ENCODE assay signal across 23 cellular contexts in genomic region chr6:6152060-6152459, GRCh38.
A peak's percentile ranks its signal among the peaks of the same experiment; 100 is the strongest.
DNase-seq lines count a peak whose midpoint lies in the region; ATAC-seq, FAIRE-seq and TF ChIP-seq lines count a peak whose summit lies in the region.
"Had no signal": no experiment of that assay in that cellular context is flagged by ENCODE, and none has a peak within 500 bp of the region (broad histone marks: within the 10 kb centered on the region; RNA-seq: fewer than 3 reads in every experiment).

No MANE protein-coding gene starts in this region.

- H2BK5ac ChIP-seq in neuronal stem cell (ENCODE audit: low read length) = no peak overlapping the region

- no peak overlapping the region for H2AK5ac ChIP-seq in neuronal stem cell (ENCODE audit: low read depth, low read length)

- no peak overlapping the region for H4K91ac ChIP-seq in neuronal stem cell (ENCODE audit: low read depth, low read length, poor library complexity)

- H3K27me3 ChIP-seq in liver (ENCODE audit: control insufficient read depth in 4 of 4, insufficient read depth in 4 of 4, low read length in 3 of 4) = no peaks in the 10 kb centered on the region
- no peaks in the 10 kb centered on the region; a peak in 1 of 5 replicates for H3K27me3 ChIP-seq in HepG2 (ENCODE audit: control insufficient read depth in 1 of 2, insufficient read depth in 2 of 2, low read length in 2 of 2)
- H3K27me3 ChIP-seq in right lobe of liver = no peaks in the 10 kb centered on the region
- H3K27me3 ChIP-seq in neuronal stem cell (ENCODE audit: control insufficient read depth in 3 of 3, insufficient read depth in 3 of 3, low read depth in 1 of 3, low read length in 3 of 3) = no peaks in the 10 kb centered on the region
- H3K27me3 ChIP-seq: BLaER1 had no signal

- TF ChIP-seq RAD21 in liver (IDR thresholded peaks at IDR 0.05) (peak in 1 of 2 donors; percentile 28), HepG2 (CRISPR knock-in tag; IDR thresholded peaks at IDR 0.05) (no peak)

- POLR2A ChIA-PET in HepG2 (lab: Yijun Ruan, JAX) = no interaction called here

- TF ChIP-seq POLR2A in HepG2 (IDR thresholded peaks at IDR 0.05; ENCODE audit: insufficient read depth in 1 of 2, low read depth in 2 of 2, low read length in 2 of 2) = no peak
- TF ChIP-seq POLR2A in right lobe of liver (IDR thresholded peaks at IDR 0.05) = no peak

- H2AFZ ChIP-seq in HepG2 (ENCODE audit: low read length) (no peak overlapping the region), neuronal stem cell (ENCODE audit: low read length) (no peak overlapping the region)
- H2AFZ ChIP-seq: GM23338 had no signal

- peaks cover 24% of the 10 kb centered on the region for H3K27me3 Mint-ChIP-seq in stimulated activated naive CD8-positive, alpha-beta T cell treated with anti-CD3 and anti-CD28 coated beads, Interleukin-15, amount 100 ng/mL, for 72 hours
- H3K27me3 Mint-ChIP-seq in glutamatergic neuron (ENCODE audit: unreplicated experiment) = no peaks in the 10 kb centered on the region

- H3K79me2 ChIP-seq in HepG2 (ENCODE audit: insufficient read depth, low read length) = no peaks in the 10 kb centered on the region

- TF ChIP-seq EP300 in HepG2 (IDR thresholded peaks at IDR 0.05; ENCODE audit: low read depth in 2 of 2, low read length in 2 of 2) (no peak), HepG2 (CRISPR knock-in tag; IDR thresholded peaks at IDR 0.05; ENCODE audit: borderline replicate concordance) (no peak)

- H3K9ac ChIP-seq in liver (ENCODE audit: low read depth in 1 of 2, low read length in 2 of 2) (no peak overlapping the region), HepG2 (ENCODE audit: insufficient read depth, low read depth, low read length) (no peak overlapping the region), neuronal stem cell (ENCODE audit: low read depth, low read length, poor library complexity) (no peak overlapping the region)
- H3K9ac ChIP-seq: BLaER1 had no signal

- no peak overlapping the region for H4K8ac ChIP-seq in neuronal stem cell (ENCODE audit: low read depth, low read length)

- H3K36me3 ChIP-seq in liver (ENCODE audit: control insufficient read depth in 4 of 4, insufficient read depth in 3 of 4, low read depth in 1 of 4, low read length in 3 of 4) (no peaks in the 10 kb centered on the region), HepG2 (replicated peaks in 1 of 2; ENCODE audit: control insufficient read depth in 1 of 2, insufficient read depth in 2 of 2, low read length in 2 of 2) (no peaks in the 10 kb centered on the region), right lobe of liver (no peaks in the 10 kb centered on the region), neuronal stem cell (replicated peaks in 1 of 2; ENCODE audit: control insufficient read depth in 2 of 2, insufficient read depth in 2 of 2, low read length in 2 of 2) (no peaks in the 10 kb centered on the region)
- H3K36me3 ChIP-seq: BLaER1 had no signal

- no peak overlapping the region for H3K27ac Mint-ChIP-seq in stimulated activated naive CD8-positive, alpha-beta T cell treated with anti-CD3 and anti-CD28 coated beads, Interleukin-15, amount 100 ng/mL, for 72 hours
- no peak overlapping the region for H3K27ac Mint-ChIP-seq in glutamatergic neuron (ENCODE audit: unreplicated experiment)
- H3K27ac Mint-ChIP-seq: CD14-positive monocyte; CD4-positive, alpha-beta memory T cell; GM23338 had no signal

- H4K20me1 ChIP-seq in HepG2 (ENCODE audit: insufficient read depth, low read length) = no peaks in the 10 kb centered on the region
- H4K20me1 ChIP-seq: BLaER1 had no signal

- H3K4me1 Mint-ChIP-seq in stimulated activated naive CD8-positive, alpha-beta T cell treated with anti-CD3 and anti-CD28 coated beads, Interleukin-15, amount 100 ng/mL, for 72 hours = no peaks in the 10 kb centered on the region
- H3K4me1 Mint-ChIP-seq in glutamatergic neuron (ENCODE audit: low read depth, unreplicated experiment) = no peaks in the 10 kb centered on the region
- H3K4me1 Mint-ChIP-seq: CD14-positive monocyte; CD4-positive, alpha-beta memory T cell had no signal

- H3K9me3 ChIP-seq in liver (ENCODE audit: control insufficient read depth in 4 of 4, low read length in 3 of 4) = no peaks in the 10 kb centered on the region
- no peaks in the 10 kb centered on the region for H3K9me3 ChIP-seq in HepG2 (ENCODE audit: low read length)
- no peaks in the 10 kb centered on the region for H3K9me3 ChIP-seq in right lobe of liver
- H3K9me3 ChIP-seq in neuronal stem cell (replicated peaks in 1 of 2; ENCODE audit: control insufficient read depth in 2 of 2, insufficient read depth in 1 of 2, low read depth in 1 of 2, low read length in 2 of 2) = no peaks in the 10 kb centered on the region
- H3K9me3 ChIP-seq: A549, BLaER1 had no signal

- H2BK15ac ChIP-seq in neuronal stem cell (ENCODE audit: low read length) = no peak overlapping the region

- no peaks in the 10 kb centered on the region for H3K36me3 Mint-ChIP-seq in glutamatergic neuron (ENCODE audit: unreplicated experiment)
- H3K36me3 Mint-ChIP-seq: CD4-positive, alpha-beta memory T cell had no signal

- no peak for FAIRE-seq in HepG2 (lab: Jason Lieb, UNC)
- FAIRE-seq: A549, GM12892, GM18507, H54 had no signal

- H3K27ac ChIP-seq in liver (ENCODE audit: low read depth in 1 of 2, low read length in 2 of 2) (peak overlapping the region; percentile 32 to 66), HepG2 (ENCODE audit: extremely low read length, insufficient read depth, low read length) (no peak overlapping the region), right lobe of liver (peak overlapping the region in 2 of 3 donors; percentile 61 to 62), neuronal stem cell (replicated peaks; ENCODE audit: low read length) (no peak overlapping the region)
- H3K27ac ChIP-seq: 22Rv1, A549, BLaER1, HL-60 had no signal

- 24% methylated on average over 6 of the region's 6 CpGs for WGBS in liver
- 12% methylated on average over 6 of the region's 6 CpGs for WGBS in HepG2 (ENCODE audit: low lambda C conversion rate)
- 19% methylated on average over 6 of the region's 6 CpGs for WGBS in right lobe of liver (ENCODE audit: insufficient coverage, low coverage, low lambda C conversion rate, missing lambda C conversion rate)
- no CpG with 5 or more reads among the region's 6 CpGs for WGBS in neuronal stem cell (ENCODE audit: extremely low coverage in 2 of 2, insufficient read length in 2 of 2, insufficient replicate concordance in 1 of 2), 2 donors

- DNase-seq in HepG2 (ENCODE audit: low spot score) = no peak
- peak; percentile 63 to 84 (median 74) for DNase-seq in right lobe of liver
- DNase-seq in neuronal stem cell (ENCODE audit: low spot score) = peak; percentile 5
- DNase-seq in stimulated activated naive CD8-positive, alpha-beta T cell treated with anti-CD3 and anti-CD28 coated beads, Interleukin-15, amount 100 ng/mL, for 72 hours = no peak
- DNase-seq in glutamatergic neuron = no peak
- no peak for DNase-seq in NCI-H510A treated with DMSO at 0.1 percent for 48 hours (lab: John Stamatoyannopoulos, UW)
- DNase-seq: AML-193; CD4-positive, alpha-beta memory T cell; DMS153; DMS79; GDM1; HCEC 1CT; IMR-90 had no signal

- no peak overlapping the region for H2BK12ac ChIP-seq in neuronal stem cell (ENCODE audit: low read length)

- H3K4me3 ChIP-seq in liver (ENCODE audit: low read depth in 1 of 3, low read length in 3 of 3) (no peak overlapping the region), HepG2 (replicated peaks in 1 of 3; ENCODE audit: insufficient read depth in 1 of 3, low read depth in 2 of 3, low read length in 3 of 3) (no peak overlapping the region), right lobe of liver (no peak overlapping the region), neuronal stem cell (ENCODE audit: low read length in 2 of 2) (no peak overlapping the region)
- H3K4me3 ChIP-seq: A549, BLaER1, GM23338 had no signal

- CTCF ChIA-PET in HepG2 (lab: Yijun Ruan, JAX; ENCODE audit: low intra/inter-chr PET ratio, low total read pairs) = no interaction called here

- H2BK120ac ChIP-seq in neuronal stem cell (ENCODE audit: low read depth, low read length) = no peak overlapping the region

- H3K9me3 Mint-ChIP-seq in stimulated activated naive CD8-positive, alpha-beta T cell treated with anti-CD3 and anti-CD28 coated beads, Interleukin-15, amount 100 ng/mL, for 72 hours = no peaks in the 10 kb centered on the region
- no peaks in the 10 kb centered on the region for H3K9me3 Mint-ChIP-seq in glutamatergic neuron (ENCODE audit: unreplicated experiment)
- H3K9me3 Mint-ChIP-seq: GM23338 had no signal

- intact Hi-C loops in HepG2 (cut with micrococcal nuclease; ENCODE audit: unreplicated experiment) (no loop called here), right lobe of liver (cut with DNase I) (no loop called here)

- no peak overlapping the region for H3K4me3 Mint-ChIP-seq in stimulated activated naive CD8-positive, alpha-beta T cell treated with anti-CD3 and anti-CD28 coated beads, Interleukin-15, amount 100 ng/mL, for 72 hours
- H3K4me3 Mint-ChIP-seq in glutamatergic neuron (ENCODE audit: unreplicated experiment) = no peak overlapping the region
- H3K4me3 Mint-ChIP-seq: CD14-positive monocyte; CD4-positive, alpha-beta memory T cell; GM23338 had no signal

- no peak overlapping the region for H3K4ac ChIP-seq in neuronal stem cell (ENCODE audit: low read length)

- in situ Hi-C loops in HepG2 (cut with HindIII; ENCODE audit: extremely low pct_ligation_motif_present, low pct_unique_long_range_greater_than_20kb) = no loop called here

- H3K79me1 ChIP-seq in neuronal stem cell (ENCODE audit: low read depth, low read length) = no peaks in the 10 kb centered on the region

- TF ChIP-seq CTCF in liver (IDR thresholded peaks at IDR 0.05; ENCODE audit: low read depth, low read length, missing input control) (no peak), HepG2 (CRISPR knock-in tag; IDR thresholded peaks at IDR 0.05) (no peak), right lobe of liver (IDR thresholded peaks at IDR 0.05) (no peak), glutamatergic neuron (IDR thresholded peaks at IDR 0.05; ENCODE audit: partially characterized antibody, unreplicated experiment) (no peak)

- no peak overlapping the region for H3K18ac ChIP-seq in neuronal stem cell (ENCODE audit: low read length)

- H3K14ac ChIP-seq in neuronal stem cell (ENCODE audit: low read length) = no peak overlapping the region

- no peak overlapping the region for H3K4me2 ChIP-seq in HepG2 (ENCODE audit: low read depth, low read length)
- H3K4me2 ChIP-seq in neuronal stem cell (ENCODE audit: insufficient read depth, low read length, poor library complexity, severe bottlenecking) = no peak overlapping the region
- H3K4me2 ChIP-seq: A549, BLaER1, GM23338 had no signal

- no TSS peak for BruUV-seq in HepG2 (replicated peaks; lab: Mats Ljungman, UMichigan)

- peaks cover 4 to 22% (median 19%) of the 10 kb centered on the region in 4 donors for H3K4me1 ChIP-seq in liver (ENCODE audit: control insufficient read depth in 4 of 4, insufficient read depth in 4 of 4, low read length in 3 of 4)
- no peaks in the 10 kb centered on the region for H3K4me1 ChIP-seq in HepG2 (ENCODE audit: insufficient read depth, low read length)
- H3K4me1 ChIP-seq in right lobe of liver = peaks cover 0 to 14% (median 7%) of the 10 kb centered on the region in 4 donors
- H3K4me1 ChIP-seq in neuronal stem cell (ENCODE audit: control insufficient read depth in 2 of 2, insufficient read depth in 1 of 2, low read depth in 1 of 2, low read length in 2 of 2) = peaks cover 0 to 2% of the 10 kb centered on the region in 2 donors
- H3K4me1 ChIP-seq: A549, BLaER1 had no signal

- no peak for ATAC-seq in HepG2
- ATAC-seq in right lobe of liver = peak; percentile 75 to 93 (median 82)
- no peak for ATAC-seq in stimulated activated naive CD8-positive, alpha-beta T cell treated with anti-CD3 and anti-CD28 coated beads, Interleukin-15, amount 100 ng/mL, for 72 hours
- ATAC-seq: A549, GM23338 had no signal

- no peak overlapping the region for H3K23ac ChIP-seq in neuronal stem cell (ENCODE audit: low read depth, low read length, poor library complexity)

Comparison
In these comparisons a context has a peak if more than half of its experiments do, and no peak if none do; other contexts are left out.
1. H3K27ac ChIP-seq: peak in liver (2 of 2) and right lobe of liver (2 of 3); none in HepG2 (single experiment) and neuronal stem cell (single experiment).
2. ATAC-seq: peak in right lobe of liver (4 of 4); none in HepG2 (single experiment) and stimulated activated naive CD8-positive, alpha-beta T cell treated with anti-CD3 and anti-CD28 coated beads, Interleukin-15, amount 100 ng/mL, for 72 hours (single experiment).
3. DNase-seq: peak in right lobe of liver (3 of 3) and neuronal stem cell (single experiment); none in HepG2 (single experiment), stimulated activated naive CD8-positive, alpha-beta T cell treated with anti-CD3 and anti-CD28 coated beads, Interleukin-15, amount 100 ng/mL, for 72 hours (0 of 2), glutamatergic neuron (single experiment) and NCI-H510A treated with DMSO at 0.1 percent for 48 hours (single experiment).